Comparison of ENCODE assay signal across 8 cellular contexts in genomic region chr13:19959831-19960672, GRCh38. TPM values are rescaled to one million over a fixed set of nuclear protein-coding genes. Genes with fewer than 3 reads are reported as not detected.
A peak's percentile ranks its signal among the peaks of the same experiment; 100 is the strongest.
DNase-seq lines count a peak whose midpoint lies in the region; ATAC-seq, FAIRE-seq and TF ChIP-seq lines count a peak whose summit lies in the region.

No MANE protein-coding gene starts in this region.

- H3K4me3 Mint-ChIP-seq in activated CD4-positive, alpha-beta T cell treated with anti-CD3 and anti-CD28 coated beads for 36 hours, result peak overlapping the region; percentile 87

- intact Hi-C loops in activated CD4-positive, alpha-beta T cell treated with anti-CD3 and anti-CD28 coated beads for 36 hours (cut with DNase I, micrococcal nuclease), result loop anchor here (1.0 to 5.0 kb wide), 8 partner anchors 25 to 1642 kb away; partner anchors contain the start of genes IFT88 (in 1 of the 2), MICU2 (in 1 of the 2), MPHOSPH8 (in 1 of the 2) and PSPC1 (in 1 of the 2)
- intact Hi-C loops in left colon (cut with DNase I, micrococcal nuclease), result loop anchor here in 1 of 2 donors (5.0 kb wide), 1 partner anchor 98 kb away; the partner anchor contains the start of gene ZMYM5

- no peaks in the 10 kb centered on the region for H3K27me3 Mint-ChIP-seq in activated CD4-positive, alpha-beta T cell treated with anti-CD3 and anti-CD28 coated beads for 36 hours

- TF ChIP-seq CTCF in BE2C (IDR thresholded peaks at IDR 0.05; ENCODE audit: low read depth, low read length), result peak; percentile 90

- ATAC-seq in HG03442 (IDR thresholded peaks at IDR 0.05; ENCODE audit: unreplicated experiment) (peak; percentile 30), left colon (peak; percentile 59)
- peak; percentile 64 for ATAC-seq in activated CD4-positive, alpha-beta T cell treated with anti-CD3 and anti-CD28 coated beads for 36 hours

- peaks cover 23% of the 10 kb centered on the region for H3K36me3 ChIP-seq in BE2C

- TF ChIP-seq POLR2A in GM19193 (IDR thresholded peaks at IDR 0.05; ENCODE audit: extremely low read depth, insufficient read depth, insufficient read length), result peak; percentile 40

- peak; percentile 95 for DNase-seq in BE2C
- DNase-seq in NCI-H510A (lab: John Stamatoyannopoulos, UW), result peak; percentile 86
- DNase-seq in activated CD4-positive, alpha-beta T cell treated with anti-CD3 and anti-CD28 coated beads for 36 hours, result peak; percentile 94
- DNase-seq in left colon, result peak; percentile 82 to 91
- DNase-seq in stimulated activated CD4-positive, alpha-beta T cell treated with anti-CD3 and anti-CD28 coated beads, Interleukin-1b, Interleukin-23, amount 100 ng/mL, for 48 hours, result peak; percentile 92

- peak; percentile 89 for FAIRE-seq in colon (lab: Jason Lieb, UNC)

- H3K4me3 ChIP-seq in BE2C (ENCODE audit: low read depth, low read length), result peak overlapping the region; percentile 98

- H3K27ac Mint-ChIP-seq in activated CD4-positive, alpha-beta T cell treated with anti-CD3 and anti-CD28 coated beads for 36 hours, result peak overlapping the region; percentile 94

- no peaks in the 10 kb centered on the region for H3K27me3 ChIP-seq in BE2C

- no peaks in the 10 kb centered on the region for H3K9me3 ChIP-seq in BE2C

- POLR2A ChIA-PET in activated CD4-positive, alpha-beta T cell treated with anti-CD3 and anti-CD28 coated beads for 36 hours (lab: Charles Lee), result interaction anchor here (0.6 to 1.1 kb wide), 3 partner anchors 86 to 249 kb away, joined by 3 to 5 read pairs (median 5); partner anchors contain the start of gene ZMYM5

- H3K36me3 Mint-ChIP-seq in activated CD4-positive, alpha-beta T cell treated with anti-CD3 and anti-CD28 coated beads for 36 hours (ENCODE audit: low read depth), result peaks cover 19% of the 10 kb centered on the region

- CTCF ChIA-PET in activated CD4-positive, alpha-beta T cell treated with anti-CD3 and anti-CD28 coated beads for 36 hours (lab: Charles Lee), result interaction anchor here (0.6 to 1.1 kb wide), 18 partner anchors 8 to 811 kb away, joined by 3 to 11 read pairs (median 3); partner anchors contain the start of gene ZMYM5

- peaks cover 4% of the 10 kb centered on the region; the same call in 1 of the 2 replicates for H3K4me1 ChIP-seq in BE2C

- peaks cover 38% of the 10 kb centered on the region for H3K4me1 Mint-ChIP-seq in activated CD4-positive, alpha-beta T cell treated with anti-CD3 and anti-CD28 coated beads for 36 hours

- H3K9me3 Mint-ChIP-seq in activated CD4-positive, alpha-beta T cell treated with anti-CD3 and anti-CD28 coated beads for 36 hours (ENCODE audit: low read depth), result no peaks in the 10 kb centered on the region

RNA-seq across cellular contexts. Expression of gene ZMYM2, which starts 1.5 kb away (rescaled TPM):
- 31.6 TPM for polyA plus RNA-seq in BE2C (2012; ENCODE audit: insufficient read depth, insufficient read length, low read depth)
- total RNA-seq in activated CD4-positive, alpha-beta T cell treated with anti-CD3 and anti-CD28 coated beads for 36 hours, result 10 to 100 TPM; 54.2 to 59.9 TPM
- 10 to 100 TPM; 69.2 to 70.0 TPM for total RNA-seq in left colon

Comparison
In these comparisons a context has a peak if more than half of its experiments do, and no peak if none do; other contexts are left out.
1. Peak in every context shown above with its lines: DNase-seq, ATAC-seq and H3K4me3 ChIP-seq.